Comparison of ENCODE assay signal across 21 cellular contexts in genomic region chr5:43137326-43137725, GRCh38. TPM values are rescaled to one million over a fixed set of nuclear protein-coding genes. Genes with fewer than 3 reads are reported as not detected.
DNase-seq lines count a peak whose midpoint lies in the region; ATAC-seq and FAIRE-seq lines count a peak whose summit lies in the region.
"Had no signal": no experiment of that assay in that cellular context is flagged by ENCODE, and none has a peak within 500 bp of the region (broad histone marks: within the 10 kb centered on the region; RNA-seq: fewer than 3 reads in every experiment).

No MANE protein-coding gene starts in this region.

- H3K9me3 Mint-ChIP-seq in natural killer cell treated with Interleukin-12 subunit alpha and Interleukin-12 subunit beta and Interleukin-15 and Interleukin-18, amount 100 ng/mL, for 72 hours: no peaks in the 10 kb centered on the region
- H3K9me3 Mint-ChIP-seq: activated naive CD4-positive, alpha-beta T cell treated with anti-CD3 and anti-CD28 coated beads, Interleukin-2, amount 50 U/mL, for 24 hours had no signal

- H3K27ac Mint-ChIP-seq in natural killer cell treated with Interleukin-12 subunit alpha and Interleukin-12 subunit beta and Interleukin-15 and Interleukin-18, amount 100 ng/mL, for 72 hours: peak overlapping the region; percentile 40 to 61
- H3K27ac Mint-ChIP-seq: activated naive CD4-positive, alpha-beta T cell treated with anti-CD3 and anti-CD28 coated beads, Interleukin-2, amount 50 U/mL, for 24 hours had no signal

- no peak overlapping the region for H3K4me3 Mint-ChIP-seq in natural killer cell treated with Interleukin-12 subunit alpha and Interleukin-12 subunit beta and Interleukin-15 and Interleukin-18, amount 100 ng/mL, for 72 hours
- H3K4me3 Mint-ChIP-seq: B cell had no signal

- ATAC-seq in GM21786 (IDR thresholded peaks at IDR 0.05; ENCODE audit: unreplicated experiment): peak; percentile 64
- peak; percentile 61 for ATAC-seq in HG03342 (IDR thresholded peaks at IDR 0.05; ENCODE audit: unreplicated experiment)
- ATAC-seq in natural killer cell treated with Interleukin-12 subunit alpha and Interleukin-12 subunit beta and Interleukin-15 and Interleukin-18, amount 100 ng/mL, for 72 hours: no peak
- ATAC-seq in left cardiac atrium: no peak
- ATAC-seq: K562, left lobe of liver, SK-N-SH treated with all-trans-retinoic acid at 6 μM for 48 hours had no signal

- H3K36me3 Mint-ChIP-seq in natural killer cell treated with Interleukin-12 subunit alpha and Interleukin-12 subunit beta and Interleukin-15 and Interleukin-18, amount 100 ng/mL, for 72 hours: peaks cover 20% of the 10 kb centered on the region

- intact Hi-C loops in left cardiac atrium (cut with DNase I): no loop called here

- DNase-seq in GM19239 (ENCODE audit: insufficient read length, low spot score) (peak; percentile 20), pons (ENCODE audit: low spot score) (no peak), LoVo (ENCODE audit: low spot score) (no peak), left cardiac atrium (no peak)
- no peak for DNase-seq in natural killer cell treated with Interleukin-12 subunit alpha and Interleukin-12 subunit beta and Interleukin-15 and Interleukin-18, amount 100 ng/mL, for 72 hours (ENCODE audit: low spot score)
- DNase-seq: activated CD4-positive, alpha-beta T cell treated with anti-CD3 and anti-CD28 coated beads for 48 hours; H7; NCI-H1092 treated with DMSO at 0.1 percent for 48 hours; NCI-H748 treated with DMSO at 0.1 percent for 48 hours; stimulated activated naive CD4-positive, alpha-beta T cell treated with Interleukin-2 at 50 U/mL for 16 hours; trophoblast cell had no signal

- FAIRE-seq in GM19239 (lab: Jason Lieb, UNC): peak; percentile 65
- FAIRE-seq: D721Med, endometrium, RCC 7860 had no signal

- H3K4me1 Mint-ChIP-seq in natural killer cell treated with Interleukin-12 subunit alpha and Interleukin-12 subunit beta and Interleukin-15 and Interleukin-18, amount 100 ng/mL, for 72 hours (ENCODE audit: low read depth in 2 of 2): peaks cover 29 to 38% of the 10 kb centered on the region in 2 donors

- no peaks in the 10 kb centered on the region for H3K27me3 Mint-ChIP-seq in natural killer cell treated with Interleukin-12 subunit alpha and Interleukin-12 subunit beta and Interleukin-15 and Interleukin-18, amount 100 ng/mL, for 72 hours
- H3K27me3 Mint-ChIP-seq: activated naive CD4-positive, alpha-beta T cell treated with anti-CD3 and anti-CD28 coated beads, Interleukin-2, amount 50 U/mL, for 24 hours; B cell had no signal

RNA-seq across cellular contexts. Expression of gene ZNF131, which starts 16.6 kb away (rescaled TPM):
- total RNA-seq in natural killer cell treated with Interleukin-12 subunit alpha and Interleukin-12 subunit beta and Interleukin-15 and Interleukin-18, amount 100 ng/mL, for 72 hours: 10 to 100 TPM; 39.5 to 59.9 TPM
- total RNA-seq in left cardiac atrium: 10 to 100 TPM; 13.8 to 20.0 TPM

RNA-seq across cellular contexts. Expression of gene NIM1K, which starts 54.7 kb away (rescaled TPM):
- total RNA-seq in natural killer cell treated with Interleukin-12 subunit alpha and Interleukin-12 subunit beta and Interleukin-15 and Interleukin-18, amount 100 ng/mL, for 72 hours: 1 to 10 TPM; 2.5 to 2.9 TPM
- total RNA-seq in left cardiac atrium: under 1 TPM; 0.34 to 0.91 TPM
- total RNA-seq: H7 had no signal

Comparison
In these comparisons a context has a peak if more than half of its experiments do, and no peak if none do; other contexts are left out.
1. ATAC-seq: peak in GM21786 (single experiment) and HG03342 (single experiment); none in natural killer cell treated with Interleukin-12 subunit alpha and Interleukin-12 subunit beta and Interleukin-15 and Interleukin-18, amount 100 ng/mL, for 72 hours (0 of 2) and left cardiac atrium (0 of 2).